Comparison of ENCODE assay signal across 30 cellular contexts in genomic region chr18:50453732-50454131, GRCh38.
"Had no signal": no experiment of that assay in that cellular context is flagged by ENCODE, and none has a peak within 500 bp of the region (broad histone marks: within the 10 kb centered on the region; RNA-seq: fewer than 3 reads in every experiment).

No MANE protein-coding gene starts in this region.

- H3K9me3 Mint-ChIP-seq: activated CD4-positive, alpha-beta memory T cell treated with anti-CD3 and anti-CD28 coated beads, Interleukin-2, amount 10 ng/mL, durations not matched to agents 7 days and 5 days; activated naive CD8-positive, alpha-beta T cell treated with anti-CD3 and anti-CD28 coated beads for 36 hours; central memory CD8-positive, alpha-beta T cell had no signal

- DNase-seq: activated CD4-positive, alpha-beta memory T cell treated with anti-CD3 and anti-CD28 coated beads, Interleukin-2, amount 10 ng/mL, durations not matched to agents 7 days and 5 days; activated CD4-positive, alpha-beta T cell treated with anti-CD3 and anti-CD28 coated beads for 1 hour; activated CD4-positive, alpha-beta T cell treated with anti-CD3 and anti-CD28 coated beads for 48 hours; activated CD4-positive, CD25-positive, alpha-beta regulatory T cell; activated CD8-positive, alpha-beta memory T cell treated with anti-CD3 and anti-CD28 coated beads for 24 hours; activated CD8-positive, alpha-beta memory T cell treated with anti-CD3 and anti-CD28 coated beads, Interleukin-2, amount 10 ng/mL, durations not matched to agents 7 days and 5 days; activated CD8-positive, alpha-beta memory T cell treated with anti-CD3 and anti-CD28 coated beads, Interleukin-2, amount 50 U/mL, for 48 hours; activated effector memory CD4-positive, alpha-beta T cell treated with Interleukin-2 at 50 U/mL for 16 hours; activated naive CD4-positive, alpha-beta T cell treated with anti-CD3 and anti-CD28 coated beads, Interleukin-2, amount 50 U/mL, for 16 hours; activated naive CD8-positive, alpha-beta T cell treated with anti-CD3 and anti-CD28 coated beads for 36 hours; activated T-cell treated with anti-CD3 and anti-CD28 coated beads, Interleukin-2, amount 50 U/mL, for 48 hours; amniotic stem cell; aorta; brain microvascular endothelial cell; NCI-H1092 treated with DMSO at 0.1 percent for 48 hours; NCI-H2171; NCI-H510A; NCI-H526; NCI-H748 treated with DMSO at 0.1 percent for 48 hours; PC-3; Peyer's patch; Right ventricle myocardium superior; RPMI8226; SW 1271; T-helper 1 cell; T-helper 2 cell; T-helper 9 cell; WERI-Rb-1 had no signal

- H3K4me1 Mint-ChIP-seq: activated CD4-positive, alpha-beta memory T cell treated with anti-CD3 and anti-CD28 coated beads, Interleukin-2, amount 10 ng/mL, durations not matched to agents 7 days and 5 days; activated CD8-positive, alpha-beta memory T cell treated with anti-CD3 and anti-CD28 coated beads, Interleukin-2, amount 10 ng/mL, durations not matched to agents 7 days and 5 days; activated naive CD8-positive, alpha-beta T cell treated with anti-CD3 and anti-CD28 coated beads for 36 hours; central memory CD8-positive, alpha-beta T cell had no signal

- H3K27ac ChIP-seq: brain microvascular endothelial cell, KMS-11, Peyer's patch, WERI-Rb-1 had no signal

- ATAC-seq: activated CD8-positive, alpha-beta memory T cell treated with anti-CD3 and anti-CD28 coated beads, Interleukin-2, amount 10 ng/mL, durations not matched to agents 7 days and 5 days; PC-3 had no signal

- H3K36me3 Mint-ChIP-seq: activated CD8-positive, alpha-beta memory T cell treated with anti-CD3 and anti-CD28 coated beads, Interleukin-2, amount 10 ng/mL, durations not matched to agents 7 days and 5 days; activated naive CD8-positive, alpha-beta T cell treated with anti-CD3 and anti-CD28 coated beads for 36 hours had no signal

- H3K27ac Mint-ChIP-seq: activated CD4-positive, alpha-beta memory T cell treated with anti-CD3 and anti-CD28 coated beads, Interleukin-2, amount 10 ng/mL, durations not matched to agents 7 days and 5 days; activated CD8-positive, alpha-beta memory T cell treated with anti-CD3 and anti-CD28 coated beads, Interleukin-2, amount 10 ng/mL, durations not matched to agents 7 days and 5 days; activated naive CD8-positive, alpha-beta T cell treated with anti-CD3 and anti-CD28 coated beads for 36 hours had no signal

- H3K4me3 Mint-ChIP-seq: activated CD4-positive, alpha-beta memory T cell treated with anti-CD3 and anti-CD28 coated beads, Interleukin-2, amount 10 ng/mL, durations not matched to agents 7 days and 5 days; activated CD8-positive, alpha-beta memory T cell treated with anti-CD3 and anti-CD28 coated beads, Interleukin-2, amount 10 ng/mL, durations not matched to agents 7 days and 5 days; activated naive CD8-positive, alpha-beta T cell treated with anti-CD3 and anti-CD28 coated beads for 36 hours; central memory CD8-positive, alpha-beta T cell had no signal
